ENCODE assay signal across 8 cellular contexts in the genomic region with DNA sequence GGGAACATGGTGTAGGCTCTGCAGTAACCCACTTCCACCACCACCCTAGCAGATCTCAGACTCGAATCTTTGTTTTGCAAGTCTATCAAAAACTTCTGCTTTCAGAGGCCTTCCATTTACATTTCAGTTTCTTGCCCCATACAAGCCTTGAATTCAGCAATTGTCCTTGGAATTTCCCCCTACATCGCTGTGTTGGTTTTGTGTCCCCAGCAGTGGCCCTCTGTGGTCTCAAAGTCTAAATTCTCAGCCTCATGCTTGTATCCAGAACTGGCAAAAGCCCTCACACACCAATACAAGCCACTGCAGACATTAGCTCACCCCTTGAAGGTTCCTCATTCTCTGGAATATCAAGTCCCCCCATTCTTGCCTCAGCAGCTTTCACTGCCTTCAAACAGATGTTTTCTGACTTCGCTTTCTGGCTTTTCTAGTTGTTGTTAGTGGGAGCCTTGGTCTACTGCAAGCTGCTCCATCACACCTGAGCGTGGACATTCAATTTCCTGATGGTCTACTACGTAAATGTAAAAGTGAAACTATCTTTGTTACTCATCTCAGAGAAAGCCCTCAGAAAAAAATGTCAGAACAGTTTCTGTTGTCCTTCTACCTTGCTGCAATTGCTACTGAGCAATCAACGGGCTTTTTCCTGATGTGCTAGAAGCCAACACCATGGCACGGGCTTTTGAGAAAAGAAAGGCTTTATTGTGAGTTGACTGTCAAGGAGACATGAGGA. TPM values are rescaled to one million over a fixed set of nuclear protein-coding genes. Genes with fewer than 3 reads are reported as not detected.
DNase-seq lines count a peak whose midpoint lies in the region; ATAC-seq and TF ChIP-seq lines count a peak whose summit lies in the region.

No MANE protein-coding gene starts in this region.

- POLR2A ChIA-PET in CD4-positive, alpha-beta T cell (lab: Charles Lee) = interaction anchor here (1.2 to 3.4 kb wide), 2 partner anchors 12 to 20 kb away, joined by 3 to 65 read pairs; no protein-coding TSS in a partner anchor

- H3K9me3 ChIP-seq in CD4-positive, alpha-beta T cell (ENCODE audit: control insufficient read depth, low read length) = no peaks in the 10 kb centered on the region

- H3K27me3 ChIP-seq in CD4-positive, alpha-beta T cell (ENCODE audit: control insufficient read depth, insufficient read depth, low read length) = no peaks in the 10 kb centered on the region

- H3K4me3 Mint-ChIP-seq in CD4-positive, alpha-beta T cell = peak overlapping the region; percentile 93
- peak overlapping the region; percentile 83 for H3K4me3 Mint-ChIP-seq in central memory CD8-positive, alpha-beta T cell
- H3K4me3 Mint-ChIP-seq in glutamatergic neuron (ENCODE audit: unreplicated experiment) = no peak overlapping the region

- CTCF ChIA-PET in CD4-positive, alpha-beta T cell (lab: Charles Lee) = interaction anchor here (1.1 to 3.8 kb wide), 3 partner anchors 10 to 25 kb away, joined by 5 to 25 read pairs (median 10); no protein-coding TSS in a partner anchor

- no peak for ATAC-seq in CD4-positive, alpha-beta T cell (ENCODE audit: poor library complexity)
- ATAC-seq in GM19438 (IDR thresholded peaks at IDR 0.05; ENCODE audit: low read depth, unreplicated experiment) (peak; percentile 49), HG03565 (IDR thresholded peaks at IDR 0.05; ENCODE audit: unreplicated experiment) (peak; percentile 32), left colon (no peak)
- ATAC-seq in central memory CD8-positive, alpha-beta T cell (replicated peaks; ENCODE audit: extremely low read depth, poor library complexity, severe bottlenecking) = no peak

- TF ChIP-seq CTCF in CD4-positive, alpha-beta T cell (IDR thresholded peaks at IDR 0.05) = no peak
- TF ChIP-seq CTCF in glutamatergic neuron (IDR thresholded peaks at IDR 0.05; ENCODE audit: partially characterized antibody, unreplicated experiment) = no peak

- peaks cover 22% of the 10 kb centered on the region for H3K36me3 Mint-ChIP-seq in CD4-positive, alpha-beta T cell (ENCODE audit: low read depth)
- peaks cover 12% of the 10 kb centered on the region for H3K36me3 Mint-ChIP-seq in central memory CD8-positive, alpha-beta T cell (ENCODE audit: insufficient read depth)
- no peaks in the 10 kb centered on the region for H3K36me3 Mint-ChIP-seq in glutamatergic neuron (ENCODE audit: unreplicated experiment)

- H3K4me1 Mint-ChIP-seq in CD4-positive, alpha-beta T cell (ENCODE audit: low read depth) = peaks cover 36% of the 10 kb centered on the region
- H3K4me1 Mint-ChIP-seq in central memory CD8-positive, alpha-beta T cell = peaks cover 17% of the 10 kb centered on the region
- H3K4me1 Mint-ChIP-seq in glutamatergic neuron (ENCODE audit: low read depth, unreplicated experiment) = peaks cover 3% of the 10 kb centered on the region

- intact Hi-C loops in CD4-positive, alpha-beta T cell (cut with DNase I, micrococcal nuclease) = loop anchor here in 1 of 2 experiments (2.0 to 10.0 kb wide), 4 partner anchors 23 to 1335 kb away; partner anchors contain the start of gene XRCC2
- intact Hi-C loops in left colon (cut with DNase I, micrococcal nuclease) = no loop called here

- H3K27ac Mint-ChIP-seq in CD4-positive, alpha-beta T cell = peak overlapping the region; percentile 92
- peak overlapping the region; percentile 90 for H3K27ac Mint-ChIP-seq in central memory CD8-positive, alpha-beta T cell (ENCODE audit: low read depth)
- H3K27ac Mint-ChIP-seq in glutamatergic neuron (ENCODE audit: unreplicated experiment) = no peak overlapping the region

- H3K27me3 Mint-ChIP-seq in CD4-positive, alpha-beta T cell = no peaks in the 10 kb centered on the region
- H3K27me3 Mint-ChIP-seq in central memory CD8-positive, alpha-beta T cell = no peaks in the 10 kb centered on the region
- H3K27me3 Mint-ChIP-seq in glutamatergic neuron (ENCODE audit: unreplicated experiment) = peaks cover 2% of the 10 kb centered on the region

- H3K9me3 Mint-ChIP-seq in CD4-positive, alpha-beta T cell = peaks cover 5% of the 10 kb centered on the region
- H3K9me3 Mint-ChIP-seq in central memory CD8-positive, alpha-beta T cell = no peaks in the 10 kb centered on the region
- H3K9me3 Mint-ChIP-seq in glutamatergic neuron (ENCODE audit: unreplicated experiment) = peaks cover 1% of the 10 kb centered on the region

- DNase-seq in CD4-positive, alpha-beta T cell = no peak
- DNase-seq in central memory CD8-positive, alpha-beta T cell (ENCODE audit: low spot score in 2 of 2) = no peak
- DNase-seq in left colon (no peak), glutamatergic neuron (no peak), RKO (ENCODE audit: low spot score) (no peak), germinal center (ENCODE audit: low spot score) (no peak)

- H3K27ac ChIP-seq in CD4-positive, alpha-beta T cell (ENCODE audit: low read depth, low read length) = no peak overlapping the region

RNA-seq across cellular contexts. Expression of gene NUB1, which starts 1.8 kb away (rescaled TPM):
- 10 to 100 TPM; 86.0 to 90.4 TPM for total RNA-seq in CD4-positive, alpha-beta T cell
- 10 to 100 TPM; 50.7 to 53.3 TPM for total RNA-seq in left colon
- 41.6 TPM for total RNA-seq in glutamatergic neuron (ENCODE audit: unreplicated experiment)

Comparison
In these comparisons a context has a peak if more than half of its experiments do, and no peak if none do; other contexts are left out.
1. ATAC-seq: peak in GM19438 (single experiment) and HG03565 (single experiment); none in CD4-positive, alpha-beta T cell (single experiment), central memory CD8-positive, alpha-beta T cell (single experiment) and left colon (single experiment).